In genomic region chr15:74873756-74874424, GRCh38 we compare ENCODE assay signal across 8 cellular contexts. TPM values are rescaled to one million over a fixed set of nuclear protein-coding genes. Genes with fewer than 3 reads are reported as not detected.
DNase-seq lines count a peak whose midpoint lies in the region; ATAC-seq and TF ChIP-seq lines count a peak whose summit lies in the region.

No MANE protein-coding gene starts in this region.

- no peaks in the 10 kb centered on the region for H3K36me3 ChIP-seq in brain microvascular endothelial cell (replicated peaks)
- no peaks in the 10 kb centered on the region for H3K36me3 ChIP-seq in lower lobe of right lung

- intact Hi-C loops in lower lobe of right lung (cut with DNase I) = no loop called here

- peak in 2 of 3 experiments; percentile 75 to 77 for DNase-seq in NCI-H1417 (lab: John Stamatoyannopoulos, UW)
- no peak for DNase-seq in NCI-H1417 treated with DMSO at 0.1 percent for 48 hours (lab: John Stamatoyannopoulos, UW)
- peak; percentile 29 for DNase-seq in MV-4-11 (lab: John Stamatoyannopoulos, UW)
- no peak for DNase-seq in brain microvascular endothelial cell
- DNase-seq in lower lobe of right lung = peak; percentile 51
- DNase-seq in type B pancreatic cell (ENCODE audit: extremely low spot score, unreplicated experiment) = no peak
- no peak for DNase-seq in KBM-7
- no peak for DNase-seq in NCI-H2171 treated with DMSO at 0.1 percent for 48 hours (lab: John Stamatoyannopoulos, UW)

- H3K4me3 ChIP-seq in brain microvascular endothelial cell (ENCODE audit: low read depth, low read length) (peak overlapping the region; percentile 82), lower lobe of right lung (peak overlapping the region; percentile 79)

- no peak for TF ChIP-seq CTCF in brain microvascular endothelial cell (IDR thresholded peaks at IDR 0.05; ENCODE audit: low read depth, low read length, missing control alignments)
- no peak for TF ChIP-seq CTCF in lower lobe of right lung (IDR thresholded peaks at IDR 0.05)
- TF ChIP-seq CTCF in type B pancreatic cell (conservative IDR thresholded peaks at IDR 0.05) = no peak

- in situ Hi-C loops in brain microvascular endothelial cell (cut with HindIII; ENCODE audit: low pct_ligation_motif_present, low sequenced_read_pairs) = no loop called here
- in situ Hi-C loops in KBM-7 (cut with MboI; ENCODE audit: low pct_unique_long_range_greater_than_20kb, low sequenced_read_pairs) = no loop called here

- peaks cover 6% of the 10 kb centered on the region for H3K36me3 Mint-ChIP-seq in type B pancreatic cell

- peak in 1 of 2 donors; percentile 27 for ATAC-seq in lower lobe of right lung

- H3K9me3 Mint-ChIP-seq in type B pancreatic cell = no peaks in the 10 kb centered on the region

- H3K27ac ChIP-seq in brain microvascular endothelial cell = no peak overlapping the region
- H3K27ac ChIP-seq in lower lobe of right lung = peak overlapping the region; percentile 98

- H3K4me3 Mint-ChIP-seq in type B pancreatic cell = peak overlapping the region; percentile 95

- peaks cover 25% of the 10 kb centered on the region for H3K4me1 Mint-ChIP-seq in type B pancreatic cell (ENCODE audit: unreplicated experiment)

- H3K27me3 Mint-ChIP-seq in type B pancreatic cell = peaks cover 8% of the 10 kb centered on the region

- peaks cover 43% of the 10 kb centered on the region for H3K4me1 ChIP-seq in lower lobe of right lung

- H3K27me3 ChIP-seq in brain microvascular endothelial cell (replicated peaks) (no peaks in the 10 kb centered on the region), lower lobe of right lung (ENCODE audit: low read depth) (no peaks in the 10 kb centered on the region)

- H3K27ac Mint-ChIP-seq in type B pancreatic cell = peak overlapping the region; percentile 97

- no peaks in the 10 kb centered on the region for H3K9me3 ChIP-seq in lower lobe of right lung

RNA-seq across cellular contexts. Expression of gene SCAMP2, which starts 0.7 kb away (rescaled TPM):
- total RNA-seq in lower lobe of right lung (122 TPM), type B pancreatic cell (ENCODE audit: low replicate concordance) (58.0 and 100 TPM in 2 replicates)

RNA-seq across cellular contexts. Expression of gene MPI, which starts 16.0 kb away (rescaled TPM):
- total RNA-seq in lower lobe of right lung (29.4 TPM), type B pancreatic cell (ENCODE audit: low replicate concordance) (32.7 and 50.3 TPM in 2 replicates)

RNA-seq across cellular contexts. Expression of gene ULK3, which starts 30.9 kb away (rescaled TPM):
- total RNA-seq in lower lobe of right lung = 40.3 TPM
- 44.9 and 46.4 TPM in 2 replicates for total RNA-seq in type B pancreatic cell (ENCODE audit: low replicate concordance)

RNA-seq across cellular contexts. Expression of gene FAM219B, which starts 32.8 kb away (rescaled TPM):
- total RNA-seq in lower lobe of right lung = 92.2 TPM
- total RNA-seq in type B pancreatic cell (ENCODE audit: low replicate concordance) = 112 and 117 TPM in 2 replicates

RNA-seq across cellular contexts. Expression of gene CPLX3, which starts 47.5 kb away (rescaled TPM):
- total RNA-seq in lower lobe of right lung = not detected
- not detected in 2 replicates for total RNA-seq in type B pancreatic cell (ENCODE audit: low replicate concordance)

Comparison
In these comparisons a context has a peak if more than half of its experiments do, and no peak if none do; other contexts are left out.
1. DNase-seq: peak in NCI-H1417 (2 of 3), MV-4-11 (single experiment) and lower lobe of right lung (single experiment); none in NCI-H1417 treated with DMSO at 0.1 percent for 48 hours (single experiment), brain microvascular endothelial cell (single experiment), type B pancreatic cell (single experiment), KBM-7 (single experiment) and NCI-H2171 treated with DMSO at 0.1 percent for 48 hours (single experiment).